19 cellular contexts compared by ENCODE assay signal in genomic region chr22:22400964-22401363, GRCh38.
A peak's percentile ranks its signal among the peaks of the same experiment; 100 is the strongest.
DNase-seq lines count a peak whose midpoint lies in the region; ATAC-seq, FAIRE-seq and TF ChIP-seq lines count a peak whose summit lies in the region.
"Had no signal": no experiment of that assay in that cellular context is flagged by ENCODE, and none has a peak within 500 bp of the region (broad histone marks: within the 10 kb centered on the region; RNA-seq: fewer than 3 reads in every experiment).

No MANE protein-coding gene starts in this region.

- peaks cover 7% of the 10 kb centered on the region for H3K9me1 ChIP-seq in K562 (ENCODE audit: control insufficient read depth, insufficient read depth, low read length)

- CTCF ChIA-PET in K562 (lab: Yijun Ruan, JAX; ENCODE audit: low intra/inter-chr PET ratio): interaction anchor here (0.8 kb wide), 1 partner anchor 193 kb away, joined by 3 read pairs; no protein-coding TSS in a partner anchor

- H3K27me3 ChIP-seq in K562 (ENCODE audit: control insufficient read depth in 2 of 2, insufficient read depth in 2 of 2, low read length in 2 of 2): peaks cover 7 to 52% of the 10 kb centered on the region in 2 experiments; a peak in 4 of 5 replicates
- H3K27me3 ChIP-seq in esophagus muscularis mucosa: peaks cover 0 to 42% (median 0%) of the 10 kb centered on the region in 4 donors
- H3K27me3 ChIP-seq in upper lobe of right lung: peaks cover 4% of the 10 kb centered on the region

- H3K4me3 Mint-ChIP-seq in nephron progenitor cell: no peak overlapping the region
- H3K4me3 Mint-ChIP-seq: CD4-positive, alpha-beta memory T cell; HFFc6 had no signal

- intact Hi-C loops in K562 (cut with micrococcal nuclease): no loop called here
- intact Hi-C loops in esophagus muscularis mucosa (cut with DNase I): no loop called here
- intact Hi-C loops in upper lobe of right lung (cut with DNase I): no loop called here

- DNase-seq in K562 (ENCODE audit: extremely low read depth in 1 of 4, low spot score in 3 of 4): peak in 2 of 4 experiments; percentile 31 to 38
- DNase-seq in esophagus muscularis mucosa (ENCODE audit: extremely low spot score): peak; percentile 45
- no peak for DNase-seq in nephron progenitor cell
- DNase-seq in NCI-H748 (lab: John Stamatoyannopoulos, UW; ENCODE audit: unreplicated experiment): no peak
- no peak for DNase-seq in upper lobe of right lung
- DNase-seq: C1 segment of cervical spinal cord; Calu3; CD4-positive, alpha-beta memory T cell; COR-L47; DMS53; DMS79 treated with DMSO at 0.1 percent for 48 hours; GF-D8; GOT3; HFFc6 had no signal

- TF ChIP-seq POLR2A in K562 (conservative IDR thresholded peaks at IDR 0.05): no peak
- no peak for TF ChIP-seq POLR2A in esophagus muscularis mucosa (IDR thresholded peaks at IDR 0.05; ENCODE audit: low read depth)

- 0% methylated on average over 1 of the region's 1 CpG for WGBS in K562 (ENCODE audit: insufficient coverage, low coverage, missing lambda C conversion rate)
- WGBS in esophagus muscularis mucosa: 58% methylated on average over 1 of the region's 1 CpG

- no peak for TF ChIP-seq RAD21 in K562 (CRISPR knock-in tag; conservative IDR thresholded peaks at IDR 0.05 in 1 of 2, IDR thresholded peaks at IDR 0.05 in 1 of 2)

- FAIRE-seq in K562 (lab: Jason Lieb, UNC): no peak
- FAIRE-seq: GM12891, GM18507, H54 had no signal

- H2AFZ ChIP-seq in K562 (ENCODE audit: low read depth, low read length): no peak overlapping the region

- no peaks in the 10 kb centered on the region for H3K4me1 ChIP-seq in K562 (replicated peaks in 1 of 2; ENCODE audit: control insufficient read depth in 2 of 2, insufficient read depth in 2 of 2, low read length in 2 of 2)
- peaks cover 0 to 9% (median 4%) of the 10 kb centered on the region in 4 donors for H3K4me1 ChIP-seq in esophagus muscularis mucosa
- H3K4me1 ChIP-seq in upper lobe of right lung: no peaks in the 10 kb centered on the region
- H3K4me1 ChIP-seq: HAP-1 had no signal

- peak overlapping the region; percentile 82 for H3K27ac Mint-ChIP-seq in nephron progenitor cell
- H3K27ac Mint-ChIP-seq: HFFc6 had no signal

- H3K9me3 Mint-ChIP-seq in nephron progenitor cell: no peaks in the 10 kb centered on the region
- H3K9me3 Mint-ChIP-seq: CD4-positive, alpha-beta memory T cell; HFFc6 had no signal

- H3K4me3 ChIP-seq in K562: no peak overlapping the region
- H3K4me3 ChIP-seq in esophagus muscularis mucosa: no peak overlapping the region
- no peak overlapping the region for H3K4me3 ChIP-seq in upper lobe of right lung
- H3K4me3 ChIP-seq: HAP-1 had no signal

- H3K36me3 Mint-ChIP-seq in nephron progenitor cell (ENCODE audit: low read depth): no peaks in the 10 kb centered on the region
- H3K36me3 Mint-ChIP-seq: CD4-positive, alpha-beta memory T cell had no signal

- in situ Hi-C loops in K562 (cut with MboI): no loop called here

- peaks cover 90% of the 10 kb centered on the region for H3K27me3 Mint-ChIP-seq in nephron progenitor cell (ENCODE audit: low read depth, poor library complexity)

- no peaks in the 10 kb centered on the region for H3K36me3 ChIP-seq in K562 (ENCODE audit: control insufficient read depth, insufficient read depth, low read length)
- no peaks in the 10 kb centered on the region for H3K36me3 ChIP-seq in esophagus muscularis mucosa
- no peaks in the 10 kb centered on the region for H3K36me3 ChIP-seq in upper lobe of right lung
- H3K36me3 ChIP-seq: HAP-1 had no signal

- BruUV-seq in K562 (replicated peaks; lab: Mats Ljungman, UMichigan): no TSS peak

- H3K9me3 ChIP-seq in K562 (replicated peaks; ENCODE audit: control insufficient read depth, insufficient read depth, low read depth, low read length) (no peaks in the 10 kb centered on the region), esophagus muscularis mucosa (no peaks in the 10 kb centered on the region), upper lobe of right lung (no peaks in the 10 kb centered on the region)
- H3K9me3 ChIP-seq: HAP-1 had no signal

- no peaks in the 10 kb centered on the region for H3K79me2 ChIP-seq in K562 (ENCODE audit: control insufficient read depth, insufficient read depth, low read length)

- H3K4me1 Mint-ChIP-seq in nephron progenitor cell: no peaks in the 10 kb centered on the region
- H3K4me1 Mint-ChIP-seq: CD4-positive, alpha-beta memory T cell had no signal

- H3K4me2 ChIP-seq in K562 (ENCODE audit: insufficient read depth, low read length): no peak overlapping the region

- H4K20me1 ChIP-seq in K562 (replicated peaks; ENCODE audit: control insufficient read depth, insufficient read depth, low read length): 0 out of 2 replicates have a peak, but pooled peaks cover 15% of the 10 kb centered on the region

- POLR2A ChIA-PET in K562 (lab: Yijun Ruan, JAX): interaction anchor here (0.6 to 1.1 kb wide), 5 partner anchors 9 to 320 kb away, joined by 3 to 4 read pairs (median 3); no protein-coding TSS in a partner anchor

- H3K27ac ChIP-seq in K562 (ENCODE audit: extremely low read depth, low read depth, low read length) (no peak overlapping the region), esophagus muscularis mucosa (replicated peaks in 1 of 4) (no peak overlapping the region), upper lobe of right lung (no peak overlapping the region)

- ATAC-seq in K562 (no peak), HG03342 (IDR thresholded peaks at IDR 0.05; ENCODE audit: unreplicated experiment) (no peak), upper lobe of right lung (no peak)

- H3K9ac ChIP-seq in K562 (ENCODE audit: insufficient read depth in 1 of 2, low read depth in 2 of 2, low read length in 2 of 2): no peak overlapping the region

- TF ChIP-seq CTCF in K562 (IDR thresholded peaks at IDR 0.05 in 2 of 3, conservative IDR thresholded peaks at IDR 0.05 in 1 of 3; ENCODE audit: insufficient read depth in 2 of 3, low read depth in 1 of 3, low read length in 3 of 3) (no peak), esophagus muscularis mucosa (IDR thresholded peaks at IDR 0.05) (no peak), nephron progenitor cell (IDR thresholded peaks at IDR 0.05) (no peak), upper lobe of right lung (IDR thresholded peaks at IDR 0.05) (no peak)

- no peak for TF ChIP-seq EP300 in K562 (IDR thresholded peaks at IDR 0.05; ENCODE audit: low read length)
- no peak for TF ChIP-seq EP300 in esophagus muscularis mucosa (IDR thresholded peaks at IDR 0.05)

TF ChIP-seq in K562, 482 proteins besides CTCF, POLR2A, EP300 and RAD21:
- no peak for TF ChIP-seq ZNF232 (CRISPR knock-in tag; IDR thresholded peaks at IDR 0.05)
- TF ChIP-seq TFE3 (CRISPR knock-in tag; IDR thresholded peaks at IDR 0.05): peak; percentile 80
- TF ChIP-seq MCM7 (IDR thresholded peaks at IDR 0.05): no peak
- 0 out of 2 replicates have a peak, but pooled peaks have one; percentile 28 for TF ChIP-seq USF2 (CRISPR knock-in tag; IDR thresholded peaks at IDR 0.05)
- no peak for TF ChIP-seq GABPB1 (CRISPR knock-in tag; IDR thresholded peaks at IDR 0.05)
- TF ChIP-seq GTF2F1 (IDR thresholded peaks at IDR 0.05; ENCODE audit: low read depth, low read length): 0 out of 2 replicates have a peak, but pooled peaks have one; percentile 11
- TF ChIP-seq ZNF277 (CRISPR knock-in tag; IDR thresholded peaks at IDR 0.05; ENCODE audit: borderline replicate concordance): 0 out of 2 replicates have a peak, but pooled peaks have one; percentile 9
- TF ChIP-seq SETDB1 (IDR thresholded peaks at IDR 0.05; ENCODE audit: low read length): peak; percentile 51
- no peak for TF ChIP-seq PHF20 (IDR thresholded peaks at IDR 0.05; ENCODE audit: partially characterized antibody)
- 0 out of 2 replicates have a peak, but pooled peaks have one; percentile 7 for TF ChIP-seq ZNF511 (CRISPR knock-in tag; IDR thresholded peaks at IDR 0.05)
- no peak for TF ChIP-seq MIER1 (IDR thresholded peaks at IDR 0.05; ENCODE audit: low read depth)
